14 cellular contexts compared by ENCODE assay signal in the genomic region with DNA sequence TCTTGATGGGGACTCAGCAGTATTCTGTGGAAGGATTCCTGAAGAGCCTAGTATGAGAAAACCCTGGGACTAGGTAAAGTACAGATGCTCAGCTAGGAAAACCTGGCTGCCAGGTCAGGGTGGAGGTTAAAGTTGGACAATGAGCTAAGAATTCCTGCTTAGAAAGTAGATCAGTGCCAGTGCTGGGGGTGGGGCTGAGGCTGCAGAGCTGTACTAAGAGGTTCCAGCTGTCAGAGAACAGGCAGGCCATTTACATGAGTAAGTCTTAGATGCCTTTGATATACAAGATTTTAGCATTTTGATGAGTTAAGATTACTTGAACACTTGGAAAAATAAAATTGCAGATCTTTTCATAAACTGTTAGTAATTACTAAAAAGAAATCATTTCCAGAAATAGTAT.
DNase-seq lines count a peak whose midpoint lies in the region; ATAC-seq and TF ChIP-seq lines count a peak whose summit lies in the region.
"Had no signal": no experiment of that assay in that cellular context is flagged by ENCODE, and none has a peak within 500 bp of the region (broad histone marks: within the 10 kb centered on the region; RNA-seq: fewer than 3 reads in every experiment).

No MANE protein-coding gene starts in this region.

- no peak overlapping the region for H2BK5ac ChIP-seq in neuronal stem cell (ENCODE audit: low read length)

- no peak overlapping the region for H3K23ac ChIP-seq in neuronal stem cell (ENCODE audit: low read depth, low read length, poor library complexity)

- no peak overlapping the region for H4K91ac ChIP-seq in neuronal stem cell (ENCODE audit: low read depth, low read length, poor library complexity)

- H3K27ac ChIP-seq in neuronal stem cell (replicated peaks; ENCODE audit: low read length), result no peak overlapping the region
- H3K27ac ChIP-seq in right lobe of liver, result no peak overlapping the region
- H3K27ac ChIP-seq in heart right ventricle, result no peak overlapping the region
- H3K27ac ChIP-seq: lower lobe of right lung had no signal

- H3K79me1 ChIP-seq in neuronal stem cell (ENCODE audit: low read depth, low read length), result no peaks in the 10 kb centered on the region

- H3K4me1 ChIP-seq in neuronal stem cell (ENCODE audit: control insufficient read depth in 2 of 2, insufficient read depth in 1 of 2, low read depth in 1 of 2, low read length in 2 of 2) (peaks cover 5% of the 10 kb centered on the region in 2 donors), right lobe of liver (no peaks in the 10 kb centered on the region), heart right ventricle (no peaks in the 10 kb centered on the region)
- H3K4me1 ChIP-seq: lower lobe of right lung had no signal

- H3K4ac ChIP-seq in neuronal stem cell (ENCODE audit: low read length), result no peak overlapping the region

- TF ChIP-seq CTCF in right lobe of liver (IDR thresholded peaks at IDR 0.05), result no peak
- TF ChIP-seq CTCF in heart right ventricle (IDR thresholded peaks at IDR 0.05), result no peak

- ATAC-seq in right lobe of liver (no peak), GM21360 (IDR thresholded peaks at IDR 0.05; ENCODE audit: unreplicated experiment) (no peak), heart right ventricle (no peak)
- ATAC-seq: lower lobe of right lung, Right ventricle myocardium inferior had no signal

- H2AK5ac ChIP-seq in neuronal stem cell (ENCODE audit: low read depth, low read length), result no peak overlapping the region

- H3K36me3 ChIP-seq in neuronal stem cell (replicated peaks in 1 of 2; ENCODE audit: control insufficient read depth in 2 of 2, insufficient read depth in 2 of 2, low read length in 2 of 2) (no peaks in the 10 kb centered on the region), right lobe of liver (no peaks in the 10 kb centered on the region), heart right ventricle (no peaks in the 10 kb centered on the region)
- H3K36me3 ChIP-seq: HAP-1, lower lobe of right lung had no signal

- DNase-seq in DMS53 treated with DMSO at 0.1 percent for 48 hours (lab: John Stamatoyannopoulos, UW; ENCODE audit: unreplicated experiment) (peak; percentile 38), NCI-H774 (lab: John Stamatoyannopoulos, UW) (peak; percentile 84), ecto neural progenitor cell (ENCODE audit: low spot score) (peak; percentile 54), neuronal stem cell (ENCODE audit: low spot score) (peak; percentile 15), right lobe of liver (no peak), SIG-M5 treated with dmso at 0.1 percent for 504 hours (lab: John Stamatoyannopoulos, UW; ENCODE audit: unreplicated experiment) (no peak), heart right ventricle (no peak)
- DNase-seq: CD4-positive, CD25-positive, alpha-beta regulatory T cell; lower lobe of right lung; NCI-H2171 treated with DMSO at 0.1 percent for 48 hours; trophoblast cell had no signal

- no peak overlapping the region for H3K14ac ChIP-seq in neuronal stem cell (ENCODE audit: low read length)

- H2BK120ac ChIP-seq in neuronal stem cell (ENCODE audit: low read depth, low read length), result no peak overlapping the region

- no peak overlapping the region for H2BK12ac ChIP-seq in neuronal stem cell (ENCODE audit: low read length)

- intact Hi-C loops in right lobe of liver (cut with DNase I) (no loop called here), heart right ventricle (cut with DNase I) (no loop called here)

- no peak overlapping the region for H2AFZ ChIP-seq in neuronal stem cell (ENCODE audit: low read length)

- no peak overlapping the region for H3K9ac ChIP-seq in neuronal stem cell (ENCODE audit: low read depth, low read length, poor library complexity)

- H2BK15ac ChIP-seq in neuronal stem cell (ENCODE audit: low read length), result no peak overlapping the region

- H3K4me3 ChIP-seq in neuronal stem cell (ENCODE audit: low read length in 2 of 2) (no peak overlapping the region), right lobe of liver (no peak overlapping the region), heart right ventricle (no peak overlapping the region)
- H3K4me3 ChIP-seq: HAP-1, lower lobe of right lung had no signal

- no peaks in the 10 kb centered on the region for H3K9me3 ChIP-seq in neuronal stem cell (replicated peaks in 1 of 2; ENCODE audit: control insufficient read depth in 2 of 2, insufficient read depth in 1 of 2, low read depth in 1 of 2, low read length in 2 of 2)
- H3K9me3 ChIP-seq in right lobe of liver, result no peaks in the 10 kb centered on the region
- peaks cover 0 to 7% (median 0%) of the 10 kb centered on the region in 11 donors for H3K9me3 ChIP-seq in heart right ventricle
- H3K9me3 ChIP-seq: HAP-1, lower lobe of right lung had no signal

- no peak for TF ChIP-seq POLR2A in right lobe of liver (IDR thresholded peaks at IDR 0.05)

- H3K27me3 ChIP-seq in neuronal stem cell (ENCODE audit: control insufficient read depth in 3 of 3, insufficient read depth in 3 of 3, low read depth in 1 of 3, low read length in 3 of 3) (no peaks in the 10 kb centered on the region), right lobe of liver (no peaks in the 10 kb centered on the region), heart right ventricle (no peaks in the 10 kb centered on the region)

- H3K4me2 ChIP-seq in neuronal stem cell (ENCODE audit: insufficient read depth, low read length, poor library complexity, severe bottlenecking), result no peak overlapping the region

- no peak overlapping the region for H3K18ac ChIP-seq in neuronal stem cell (ENCODE audit: low read length)

- no peak overlapping the region for H4K8ac ChIP-seq in neuronal stem cell (ENCODE audit: low read depth, low read length)

Comparison
In these comparisons a context has a peak if more than half of its experiments do, and no peak if none do; other contexts are left out.
1. DNase-seq: peak in DMS53 treated with DMSO at 0.1 percent for 48 hours (single experiment), NCI-H774 (single experiment), ecto neural progenitor cell (single experiment) and neuronal stem cell (single experiment); none in right lobe of liver (0 of 3), SIG-M5 treated with dmso at 0.1 percent for 504 hours (single experiment) and heart right ventricle (0 of 2).